In genomic region chr2:238203104-238203972, GRCh38 we compare ENCODE assay signal across 8 cellular contexts. TPM values are rescaled to one million over a fixed set of nuclear protein-coding genes. Genes with fewer than 3 reads are reported as not detected.
DNase-seq lines count a peak whose midpoint lies in the region; TF ChIP-seq lines count a peak whose summit lies in the region.

Gene ILKAP (minus strand): TSS chr2:238203695. CDS start chr2:238203553, 142 bp downstream.

- H3K27me3 ChIP-seq in H9 (ENCODE audit: insufficient read depth, low read length) (no peaks in the 10 kb centered on the region), MG63 (no peaks in the 10 kb centered on the region), SJCRH30 (peaks cover under 1% of the 10 kb centered on the region; the same call in 1 of the 2 replicates), neural progenitor cell (no peaks in the 10 kb centered on the region)

- H2BK15ac ChIP-seq in H9 (ENCODE audit: low read depth, low read length) = no peak within 1 kb of the TSS

- H3K4me2 ChIP-seq in H9 (ENCODE audit: insufficient read depth, insufficient read length, low read length) (peak within 1 kb of the TSS; percentile 82), neural progenitor cell (peak within 1 kb of the TSS; percentile 95)

- no peak within 1 kb of the TSS for H3T11ph ChIP-seq in H9 (ENCODE audit: low read length)

- no peak within 1 kb of the TSS for H3K4ac ChIP-seq in H9 (ENCODE audit: low read depth, low read length)

- H2AFZ ChIP-seq in H9 (ENCODE audit: low read length) = no peak within 1 kb of the TSS
- peak within 1 kb of the TSS; percentile 58 for H2AFZ ChIP-seq in neural progenitor cell (replicated peaks)

- H3K9ac ChIP-seq in H9 (ENCODE audit: extremely low read depth, insufficient read length, low read length) (peak within 1 kb of the TSS; percentile 66), neural progenitor cell (peak within 1 kb of the TSS; percentile 75)

- no peaks in the 10 kb centered on the region for H3K9me3 ChIP-seq in H9 (ENCODE audit: control insufficient read depth, low read depth, low read length)
- no peaks in the 10 kb centered on the region for H3K9me3 ChIP-seq in MG63
- peaks cover 5% of the 10 kb centered on the region; the same call in 1 of the 2 replicates for H3K9me3 ChIP-seq in SJCRH30 (replicated peaks)
- H3K9me3 ChIP-seq in neural progenitor cell (ENCODE audit: low read depth) = no peaks in the 10 kb centered on the region

- H3K18ac ChIP-seq in H9 (ENCODE audit: insufficient read length, low read depth, low read length) = peak within 1 kb of the TSS; percentile 71

- in situ Hi-C loops in G401 (cut with HindIII; ENCODE audit: low sequenced_read_pairs) = no loop called here

- H3K27me3 Mint-ChIP-seq in H9 (ENCODE audit: low read depth) (peaks cover 11% of the 10 kb centered on the region), neural progenitor cell (ENCODE audit: insufficient read depth, low read depth) (no peaks in the 10 kb centered on the region)

- WGBS in H9 (ENCODE audit: extremely low coverage, insufficient read length, low lambda C conversion rate) = no CpG with 5 or more reads among the region's 123 CpGs

- H3K27ac ChIP-seq in H9 (ENCODE audit: insufficient read length, low read depth, low read length) (no peak within 1 kb of the TSS), SJCRH30 (peak within 1 kb of the TSS; percentile 67), neural progenitor cell (no peak within 1 kb of the TSS)

- H3K4me1 ChIP-seq in H9 (ENCODE audit: insufficient read depth, low read length) = no peaks in the 10 kb centered on the region
- no peaks in the 10 kb centered on the region for H3K4me1 ChIP-seq in SJCRH30
- H3K4me1 ChIP-seq in neural progenitor cell = no peaks in the 10 kb centered on the region

- TF ChIP-seq CTCF in H9 (conservative IDR thresholded peaks at IDR 0.05) (no peak), foreskin fibroblast (IDR thresholded peaks at IDR 0.05; ENCODE audit: low read depth, low read length) (no peak), neural progenitor cell (IDR thresholded peaks at IDR 0.05) (no peak)

- H3K23me2 ChIP-seq in H9 (ENCODE audit: insufficient read length, low read depth, low read length, poor library complexity, severe bottlenecking) = peaks cover 8% of the 10 kb centered on the region

- H3K9me3 Mint-ChIP-seq in H9 (peaks cover 8 to 12% of the 10 kb centered on the region in 2 experiments; a peak in 4 of 5 replicates), neural progenitor cell (peaks cover 4% of the 10 kb centered on the region)

- H2BK12ac ChIP-seq in H9 (ENCODE audit: insufficient read length, low read depth, low read length) = no peak within 1 kb of the TSS

- peaks cover 13% of the 10 kb centered on the region for H3K36me3 ChIP-seq in MG63
- H3K36me3 ChIP-seq in SJCRH30 = peaks cover 4% of the 10 kb centered on the region; the same call in 1 of the 2 replicates
- no peaks in the 10 kb centered on the region for H3K36me3 ChIP-seq in neural progenitor cell

- H4K20me1 ChIP-seq in H9 (ENCODE audit: control insufficient read depth, insufficient read depth, insufficient read length) (no peaks in the 10 kb centered on the region), neural progenitor cell (ENCODE audit: low read depth) (peaks cover 46% of the 10 kb centered on the region)

- H3K4me1 Mint-ChIP-seq in H9 (peaks cover 7 to 11% of the 10 kb centered on the region in 2 experiments), neural progenitor cell (peaks cover 23% of the 10 kb centered on the region)

- H3K27ac Mint-ChIP-seq in H9 (peak within 1 kb of the TSS; percentile 52 to 95 (median 90); a peak in 4 of 7 replicates), neural progenitor cell (peak within 1 kb of the TSS; percentile 86)

- no peak within 1 kb of the TSS for H2BK120ac ChIP-seq in H9 (ENCODE audit: low read depth, low read length, poor library complexity, severe bottlenecking)

- no peak within 1 kb of the TSS for H3K56ac ChIP-seq in H9 (ENCODE audit: insufficient read length, low read depth, low read length)

- no peak within 1 kb of the TSS for H2AK5ac ChIP-seq in H9 (ENCODE audit: insufficient read length, low read length)

- H4K8ac ChIP-seq in H9 (replicated peaks; ENCODE audit: insufficient read length, low read depth, low read length) = no peak within 1 kb of the TSS

- H3K4me3 Mint-ChIP-seq in H9 (peak within 1 kb of the TSS; percentile 84 to 90), neural progenitor cell (peak within 1 kb of the TSS; percentile 90)

- no peak within 1 kb of the TSS for H2BK5ac ChIP-seq in H9 (ENCODE audit: insufficient read length, low read length)

- peaks cover 16% of the 10 kb centered on the region for H3K79me1 ChIP-seq in H9 (ENCODE audit: insufficient read depth, low read depth, low read length, poor library complexity, severe bottlenecking)

- no peak within 1 kb of the TSS for H3K23ac ChIP-seq in H9 (ENCODE audit: insufficient read length, low read depth, low read length)

- H3K79me2 ChIP-seq in H9 (ENCODE audit: insufficient read depth, low read length) = peaks cover 24% of the 10 kb centered on the region; the same call in 1 of the 2 replicates
- H3K79me2 ChIP-seq in neural progenitor cell (ENCODE audit: low read depth) = peaks cover 48% of the 10 kb centered on the region

- no peak within 1 kb of the TSS for H4K5ac ChIP-seq in H9 (ENCODE audit: insufficient read length, low read depth, low read length)

- no peak within 1 kb of the TSS for H2BK20ac ChIP-seq in H9 (ENCODE audit: low read depth, low read length, poor library complexity, severe bottlenecking)

- peak within 1 kb of the TSS; percentile 84 for H3K14ac ChIP-seq in H9 (ENCODE audit: insufficient read depth, low read length)

- H3K4me3 ChIP-seq in MG63 (peak within 1 kb of the TSS; percentile 61), SJCRH30 (peak within 1 kb of the TSS; percentile 95), foreskin fibroblast (ENCODE audit: low read depth in 1 of 2, low read length in 2 of 2) (peak within 1 kb of the TSS; percentile 74 to 85), neural progenitor cell (peak within 1 kb of the TSS; percentile 90)

- DNase-seq in G401 (ENCODE audit: low spot score) (peak; percentile 83), H9 (peak; percentile 88), MG63 (peak; percentile 87), SJCRH30 (peak; percentile 91 to 93), activated gamma-delta T cell treated with Interleukin-2 at 50 U/mL for 16 hours (peak; percentile 86), foreskin fibroblast (peak; percentile 80 to 94), neural progenitor cell (ENCODE audit: low spot score) (peak; percentile 94), stromal cell of bone marrow (ENCODE audit: low read depth) (peak; percentile 73)

- peaks cover 14% of the 10 kb centered on the region for H3F3A ChIP-seq in neural progenitor cell (ENCODE audit: low read depth)

- peaks cover 3 to 10% (median 8%) of the 10 kb centered on the region in 3 experiments; a peak in 6 of 7 replicates for H3K36me3 Mint-ChIP-seq in H9 (ENCODE audit: insufficient read depth in 1 of 3, low read depth in 3 of 3)
- H3K36me3 Mint-ChIP-seq in neural progenitor cell = peaks cover 13% of the 10 kb centered on the region

- no peak within 1 kb of the TSS for H4K91ac ChIP-seq in H9 (ENCODE audit: insufficient read length, low read depth, low read length)

RNA-seq across cellular contexts. Expression of gene ILKAP, which starts in this region (rescaled TPM):
- 65.1 and 71.4 TPM in 2 replicates for total RNA-seq in G401 (2014; rRNA removed; shearing (Covaris generic))
- total RNA-seq in H9 (2021) (40.3 and 41.5 TPM in 2 replicates), neural progenitor cell (ENCODE audit: low replicate concordance) (19.0 and 24.7 TPM in 2 replicates)
- 59.6 and 69.4 TPM in 2 replicates for total RNA-seq in MG63 (2014; rRNA removed; shearing (Covaris generic); ENCODE audit: low replicate concordance)
- total RNA-seq in SJCRH30 (2014; rRNA removed; shearing (Covaris generic)) = 59.8 and 71.1 TPM in 2 replicates
